8 cellular contexts compared by ENCODE assay signal in the genomic region with DNA sequence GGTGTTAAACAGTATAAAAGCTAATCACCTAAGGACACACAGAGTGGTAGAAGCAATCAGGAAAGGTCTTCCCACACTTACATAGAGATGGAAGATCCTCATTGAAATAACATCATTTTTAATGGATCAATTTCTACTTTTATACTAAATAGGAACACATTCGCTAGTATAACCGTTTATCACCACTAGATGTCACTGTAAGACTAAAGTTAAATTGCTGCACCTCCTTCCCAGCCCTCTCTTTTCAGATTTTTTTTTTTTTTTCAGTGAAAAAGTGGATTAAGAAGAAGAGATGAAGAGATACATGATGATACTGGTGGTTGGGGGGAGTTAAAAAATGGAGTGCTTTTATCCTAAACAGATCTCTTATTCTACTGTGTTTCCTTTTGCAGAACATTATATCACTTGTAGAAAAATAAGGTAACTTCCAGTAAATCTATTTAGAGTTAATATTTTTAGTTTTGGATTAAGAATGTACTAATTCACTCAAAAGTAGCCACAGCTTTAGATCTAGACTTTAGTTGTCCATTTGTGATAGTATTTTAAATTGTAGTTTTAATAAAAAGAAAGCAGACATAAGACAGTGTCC.
DNase-seq lines count a peak whose midpoint lies in the region; ATAC-seq, FAIRE-seq and TF ChIP-seq lines count a peak whose summit lies in the region.

No MANE protein-coding gene starts in this region.

- 4% methylated on average over 2 of the region's 2 CpGs for WGBS in mesenchymal stem cell

- H3K27me3 ChIP-seq in GM06990 (replicated peaks; ENCODE audit: control insufficient read depth, insufficient read depth, low read length) (no peaks in the 10 kb centered on the region), mesenchymal stem cell (ENCODE audit: control insufficient read depth in 1 of 2, insufficient read depth in 1 of 2, low read length in 2 of 2) (no peaks in the 10 kb centered on the region)

- no peak overlapping the region for H2BK120ac ChIP-seq in mesenchymal stem cell (ENCODE audit: low read depth, low read length)

- no peak overlapping the region for H3K18ac ChIP-seq in mesenchymal stem cell (ENCODE audit: low read depth in 1 of 2, low read length in 2 of 2)

- no peaks in the 10 kb centered on the region for H3K36me3 ChIP-seq in GM06990 (ENCODE audit: control insufficient read depth, insufficient read depth, low read length)
- no peaks in the 10 kb centered on the region for H3K36me3 ChIP-seq in mesenchymal stem cell (ENCODE audit: control insufficient read depth in 1 of 2, insufficient read depth in 2 of 2, low read depth in 1 of 2, low read length in 2 of 2)

- no peak overlapping the region for H3K9ac ChIP-seq in mesenchymal stem cell (ENCODE audit: low read length)

- H3K27ac ChIP-seq in mesenchymal stem cell (ENCODE audit: low read length, poor library complexity, severe bottlenecking) = no peak overlapping the region

- DNase-seq in GM06990 (ENCODE audit: extremely low read depth, insufficient read length) (peak; percentile 8), NCI-H69 (lab: John Stamatoyannopoulos, UW) (peak; percentile 71), cardiac fibroblast (ENCODE audit: low read depth in 2 of 2) (peak; percentile 53 to 74), mesenchymal stem cell (peak; percentile 63), NK-92 (lab: John Stamatoyannopoulos, UW; ENCODE audit: unreplicated experiment) (no peak)

- no peak overlapping the region for H2BK12ac ChIP-seq in mesenchymal stem cell (ENCODE audit: low read length in 2 of 2)

- H4K91ac ChIP-seq in mesenchymal stem cell (ENCODE audit: low read length) = no peak overlapping the region

- TF ChIP-seq CTCF in GM06990 (IDR thresholded peaks at IDR 0.05; ENCODE audit: insufficient read depth, low read length, poor library complexity, severe bottlenecking) (peak; percentile 46), cardiac fibroblast (IDR thresholded peaks at IDR 0.05; ENCODE audit: low read depth, low read length) (peak; percentile 49)

- no peak overlapping the region for H3K4me2 ChIP-seq in mesenchymal stem cell (ENCODE audit: low read length, poor library complexity, severe bottlenecking)

- ATAC-seq in HG02884 (IDR thresholded peaks at IDR 0.05; ENCODE audit: unreplicated experiment) (peak; percentile 62), HG03039 (IDR thresholded peaks at IDR 0.05; ENCODE audit: unreplicated experiment) (no peak)

- no peak overlapping the region for H2BK5ac ChIP-seq in mesenchymal stem cell (ENCODE audit: low read depth, low read length, poor library complexity, severe bottlenecking)

- H3K79me1 ChIP-seq in mesenchymal stem cell (replicated peaks; ENCODE audit: low read length, poor library complexity, severe bottlenecking) = no peaks in the 10 kb centered on the region

- FAIRE-seq in A204.1 (lab: Jason Lieb, UNC) = peak; percentile 98

- H2BK15ac ChIP-seq in mesenchymal stem cell (ENCODE audit: low read depth, poor library complexity, severe bottlenecking) = no peak overlapping the region

- H4K8ac ChIP-seq in mesenchymal stem cell (ENCODE audit: low read length) = no peak overlapping the region

- H3K4ac ChIP-seq in mesenchymal stem cell (ENCODE audit: low read depth in 1 of 2, low read length in 2 of 2) = no peak overlapping the region

- no peaks in the 10 kb centered on the region for H3K9me3 ChIP-seq in mesenchymal stem cell (ENCODE audit: control insufficient read depth, low read length)

- H3K4me1 ChIP-seq in mesenchymal stem cell (ENCODE audit: control insufficient read depth, insufficient read depth, low read depth, low read length) = no peaks in the 10 kb centered on the region

- H3K14ac ChIP-seq in mesenchymal stem cell (ENCODE audit: low read length in 2 of 2) = no peak overlapping the region

- no peak overlapping the region for H3K4me3 ChIP-seq in GM06990 (replicated peaks; ENCODE audit: low read depth, low read length)
- no peak overlapping the region for H3K4me3 ChIP-seq in cardiac fibroblast (replicated peaks in 1 of 2; ENCODE audit: low read depth in 2 of 2, low read length in 2 of 2)
- H3K4me3 ChIP-seq in mesenchymal stem cell (ENCODE audit: insufficient read depth in 1 of 2, low read depth in 1 of 2, low read length in 2 of 2) = no peak overlapping the region

- H3K23ac ChIP-seq in mesenchymal stem cell (ENCODE audit: low read length in 2 of 2) = no peak overlapping the region

- H2AK5ac ChIP-seq in mesenchymal stem cell (ENCODE audit: low read length, severe bottlenecking) = no peak overlapping the region

- H2AFZ ChIP-seq in mesenchymal stem cell (ENCODE audit: low read depth, low read length) = no peak overlapping the region
